ENCODE assay signal across 8 cellular contexts in the genomic region with DNA sequence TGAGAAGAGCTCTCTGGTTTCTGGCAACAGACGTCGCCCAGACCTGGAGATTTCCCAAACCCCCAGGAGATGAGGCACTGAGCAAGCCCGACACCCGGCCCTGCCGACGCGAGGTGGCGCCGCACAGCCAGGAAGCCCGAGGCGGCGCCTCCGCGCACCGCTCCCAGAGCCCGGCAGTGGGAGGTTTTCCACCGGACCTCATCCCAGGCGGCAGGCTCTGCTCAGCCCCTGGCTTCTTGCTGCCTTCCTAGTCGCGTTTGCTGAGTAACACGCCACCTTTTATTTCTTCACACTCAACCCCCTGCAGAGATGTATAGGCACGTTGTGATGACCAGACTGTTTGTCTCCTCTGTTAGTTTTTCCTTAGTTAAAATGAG. TPM values are rescaled to one million over a fixed set of nuclear protein-coding genes. Genes with fewer than 3 reads are reported as not detected.
DNase-seq lines count a peak whose midpoint lies in the region; ATAC-seq and TF ChIP-seq lines count a peak whose summit lies in the region.

No MANE protein-coding gene starts in this region.

- H3K4me3 ChIP-seq in right lobe of liver (no peak overlapping the region), testis (peak overlapping the region in 1 of 2 donors; percentile 0)

- TF ChIP-seq POLR2A in right lobe of liver (IDR thresholded peaks at IDR 0.05) (no peak), testis (IDR thresholded peaks at IDR 0.05) (no peak)

- ATAC-seq in right lobe of liver (peak; percentile 97 to 100 (median 98)), GM19324 (IDR thresholded peaks at IDR 0.05; ENCODE audit: low FRiP score, unreplicated experiment) (no peak), GM19397 (IDR thresholded peaks at IDR 0.05; ENCODE audit: unreplicated experiment) (no peak)

- H3K9me3 ChIP-seq in right lobe of liver (no peaks in the 10 kb centered on the region), testis (no peaks in the 10 kb centered on the region)

- peak; percentile 64 to 76 (median 72) for TF ChIP-seq CTCF in right lobe of liver (IDR thresholded peaks at IDR 0.05)
- peak; percentile 52 to 69 (median 56) for TF ChIP-seq CTCF in testis (IDR thresholded peaks at IDR 0.05)

- H3K4me1 ChIP-seq in right lobe of liver (no peaks in the 10 kb centered on the region), testis (no peaks in the 10 kb centered on the region)

- H3K27me3 ChIP-seq in right lobe of liver (peaks cover 0 to 13% of the 10 kb centered on the region in 2 donors), testis (no peaks in the 10 kb centered on the region)

- WGBS in right lobe of liver (ENCODE audit: insufficient coverage, low coverage, low lambda C conversion rate, missing lambda C conversion rate): 0% methylated on average over 8 of the region's 22 CpGs
- WGBS in testis, 2 donors: 0 to 2% methylated on average over 18 to 21 of the region's 22 CpGs

- H3K27ac ChIP-seq in right lobe of liver (no peak overlapping the region), testis (no peak overlapping the region)

- H3K36me3 ChIP-seq in right lobe of liver (no peaks in the 10 kb centered on the region), testis (ENCODE audit: low read depth, missing control alignments) (no peaks in the 10 kb centered on the region)

- intact Hi-C loops in right lobe of liver (cut with DNase I): loop anchor here (10.0 kb wide), 2 partner anchors 271 to 391 kb away; no protein-coding TSS in a partner anchor
- intact Hi-C loops in testis (cut with DNase I; ENCODE audit: low total_unique reads): loop anchor here (10.0 kb wide), 1 partner anchor 271 kb away; no protein-coding TSS in a partner anchor

- peak; percentile 89 for DNase-seq in Daoy (ENCODE audit: low read depth)
- DNase-seq in HT1080 (ENCODE audit: low read depth): peak; percentile 53
- peak; percentile 73 for DNase-seq in RKO (ENCODE audit: low spot score)
- DNase-seq in dermis microvascular lymphatic vessel endothelial cell (ENCODE audit: low read depth in 2 of 2): peak; percentile 11 to 33
- peak; percentile 71 to 86 (median 76) for DNase-seq in right lobe of liver
- DNase-seq in testis: peak; percentile 87

RNA-seq across cellular contexts. Expression of gene ARRDC4, which starts 56.3 kb away (rescaled TPM):
- 3.8 and 5.7 TPM in 2 replicates for total RNA-seq in Daoy (2014; rRNA removed; shearing (Covaris generic))
- total RNA-seq in HT1080 (2014; rRNA removed; shearing (Covaris generic)): 0.10 and 0.74 TPM in 2 replicates
- polyA plus RNA-seq in HT1080 (2015; cell fraction: cytosol; rRNA removed): 3.0 and 4.7 TPM in 2 replicates
- polyA plus RNA-seq in HT1080 (2015; cell fraction: nucleus; rRNA removed): 5.8 and 6.1 TPM in 2 replicates
- total RNA-seq in dermis microvascular lymphatic vessel endothelial cell (0.90 and 1.6 TPM in 2 replicates), right lobe of liver (10 to 100 TPM in 3 of 6 experiments, 1 to 10 TPM in 3; 5.0 to 17.4 (median 12.7) TPM), testis (10 to 100 TPM; 37.0 to 54.2 TPM)
- polyA plus RNA-seq in testis (ENCODE audit: insufficient read depth, low read depth, low replicate concordance): 28.3 TPM

Comparison
In these comparisons a context has a peak if more than half of its experiments do, and no peak if none do; other contexts are left out.
1. DNase-seq: peak in every context shown above with its lines; median percentile 89 in Daoy; 87 in testis; 76 in right lobe of liver; 73 in RKO; 53 in HT1080; 22 in dermis microvascular lymphatic vessel endothelial cell.
2. ATAC-seq: peak in right lobe of liver (4 of 4); none in GM19324 (single experiment) and GM19397 (single experiment).